In genomic region chr17:51481370-51481769, GRCh38 we compare ENCODE assay signal across 18 cellular contexts.
DNase-seq lines count a peak whose midpoint lies in the region; ATAC-seq and TF ChIP-seq lines count a peak whose summit lies in the region.
"Had no signal": no experiment of that assay in that cellular context is flagged by ENCODE, and none has a peak within 500 bp of the region (broad histone marks: within the 10 kb centered on the region; RNA-seq: fewer than 3 reads in every experiment).

No MANE protein-coding gene starts in this region.

- H3K9me3 ChIP-seq in HEK293 (ENCODE audit: control insufficient read depth, insufficient read depth, low read depth, low read length) (no peaks in the 10 kb centered on the region; the same call in 1 of the 2 replicates), SJCRH30 (replicated peaks) (no peaks in the 10 kb centered on the region)
- H3K9me3 ChIP-seq: Caco-2 had no signal

- no peak for TF ChIP-seq CTCF in HEK293 (tag by site-specific recombination; IDR thresholded peaks at IDR 0.05)

- DNase-seq in SJCRH30, result peak; percentile 81 to 84
- DNase-seq in left kidney (ENCODE audit: low read depth, low spot score), result peak; percentile 46
- DNase-seq in sciatic nerve (ENCODE audit: low spot score), result no peak
- no peak for DNase-seq in NCI-H526 treated with DMSO at 0.1 percent for 48 hours (lab: John Stamatoyannopoulos, UW)
- DNase-seq in NOMO-1 treated with dmso at 0.1 percent for 144 hours (lab: John Stamatoyannopoulos, UW; ENCODE audit: unreplicated experiment), result no peak
- DNase-seq: 8988T; ACHN; C1 segment of cervical spinal cord; Caco-2; CD8-positive, alpha-beta T cell; DMS153; DND-41; GM23248; H7; HCEC 1CT had no signal

- intact Hi-C loops in sciatic nerve (cut with DNase I), result no loop called here

- H3K4me3 ChIP-seq in HEK293 (ENCODE audit: low read depth, low read length), result no peak overlapping the region
- H3K4me3 ChIP-seq in SJCRH30, result no peak overlapping the region
- H3K4me3 ChIP-seq: A549, GM23248 had no signal

- no peak overlapping the region for H3K27ac ChIP-seq in HEK293 (ENCODE audit: extremely low read depth, low read depth, low read length)
- H3K27ac ChIP-seq in SJCRH30, result no peak overlapping the region
- H3K27ac ChIP-seq: A549, GM23248 had no signal

- H3K36me3 ChIP-seq in HEK293 (ENCODE audit: control insufficient read depth in 2 of 2, insufficient read depth in 1 of 2, low read length in 2 of 2) (no peaks in the 10 kb centered on the region), SJCRH30 (no peaks in the 10 kb centered on the region)

- peak; percentile 58 for ATAC-seq in sciatic nerve
- ATAC-seq in GM21515 (IDR thresholded peaks at IDR 0.05; ENCODE audit: unreplicated experiment), result no peak
- ATAC-seq: A549; CD8-positive, alpha-beta T cell had no signal

- POLR2A ChIA-PET in HEK293 (lab: Yijun Ruan, JAX), result no interaction called here

- no peaks in the 10 kb centered on the region for H3K4me1 ChIP-seq in HEK293 (ENCODE audit: control insufficient read depth, insufficient read depth, low read length)
- no peaks in the 10 kb centered on the region for H3K4me1 ChIP-seq in SJCRH30
- H3K4me1 ChIP-seq: A549, Caco-2 had no signal

- CTCF ChIA-PET in HEK293 (lab: Yijun Ruan, JAX), result interaction anchor here (0.7 kb wide), 1 partner anchor 290 kb away, joined by 3 read pairs; no protein-coding TSS in a partner anchor

- no peaks in the 10 kb centered on the region for H3K27me3 ChIP-seq in SJCRH30

TF ChIP-seq in HEK293, 187 proteins besides CTCF, POLR2A, EP300 and RAD21:
- TF ChIP-seq ZNF510 (tag by site-specific recombination; IDR thresholded peaks at IDR 0.05; ENCODE audit: insufficient replicate concordance) (no peak), ZBTB48 (tag by site-specific recombination; IDR thresholded peaks at IDR 0.05) (no peak), EGR2 (tag by site-specific recombination; IDR thresholded peaks at IDR 0.05; ENCODE audit: low read depth) (peak; percentile 26; the same call in 1 of the 2 replicates), ZFHX2 (tag by site-specific recombination; conservative IDR thresholded peaks at IDR 0.05) (peak; percentile 67)

Comparison
In these comparisons a context has a peak if more than half of its experiments do, and no peak if none do; other contexts are left out.
1. DNase-seq: peak in SJCRH30 (2 of 2) and left kidney (single experiment); none in sciatic nerve (single experiment), NCI-H526 treated with DMSO at 0.1 percent for 48 hours (single experiment) and NOMO-1 treated with dmso at 0.1 percent for 144 hours (single experiment).